Comparison of ENCODE assay signal across 1 cellular context in the genomic region with DNA sequence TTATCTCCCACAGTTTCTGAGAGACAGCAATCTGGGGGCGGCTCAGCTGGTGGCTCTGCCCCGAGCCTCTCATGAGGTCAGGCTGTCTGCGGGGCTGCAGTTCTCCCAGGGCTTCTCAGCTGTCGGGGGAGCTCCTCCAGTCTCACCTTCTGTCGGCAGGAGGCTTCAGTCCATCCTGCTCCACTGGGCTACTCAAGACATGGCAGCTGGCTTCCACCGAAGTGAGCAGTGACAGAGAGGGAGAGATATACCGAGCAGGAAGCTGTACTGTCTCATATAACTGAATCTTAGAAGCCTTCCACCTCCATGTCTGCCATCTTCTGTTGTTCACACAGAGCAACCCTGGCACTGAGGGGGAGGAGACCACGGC.
TF ChIP-seq lines count a peak whose summit lies in the region.

No MANE protein-coding gene starts in this region.

TF ChIP-seq in IMR-90, 13 proteins besides CTCF, POLR2A, EP300 and RAD21:
- no peak for TF ChIP-seq BHLHE40 (IDR thresholded peaks at IDR 0.05; ENCODE audit: low read depth, low read length)
- TF ChIP-seq, protein P1, sequence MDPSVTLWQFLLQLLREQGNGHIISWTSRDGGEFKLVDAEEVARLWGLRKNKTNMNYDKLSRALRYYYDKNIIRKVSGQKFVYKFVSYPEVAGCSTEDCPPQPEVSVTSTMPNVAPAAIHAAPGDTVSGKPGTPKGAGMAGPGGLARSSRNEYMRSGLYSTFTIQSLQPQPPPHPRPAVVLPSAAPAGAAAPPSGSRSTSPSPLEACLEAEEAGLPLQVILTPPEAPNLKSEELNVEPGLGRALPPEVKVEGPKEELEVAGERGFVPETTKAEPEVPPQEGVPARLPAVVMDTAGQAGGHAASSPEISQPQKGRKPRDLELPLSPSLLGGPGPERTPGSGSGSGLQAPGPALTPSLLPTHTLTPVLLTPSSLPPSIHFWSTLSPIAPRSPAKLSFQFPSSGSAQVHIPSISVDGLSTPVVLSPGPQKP (IDR thresholded peaks at IDR 0.05; ENCODE audit: borderline replicate concordance, low read depth, low read length) = no peak
- TF ChIP-seq MAZ (IDR thresholded peaks at IDR 0.05; ENCODE audit: borderline replicate concordance, low read depth, low read length) = no peak
- TF ChIP-seq SMC3 (IDR thresholded peaks at IDR 0.05; ENCODE audit: low read depth, low read length) = no peak
- TF ChIP-seq, protein P2, sequence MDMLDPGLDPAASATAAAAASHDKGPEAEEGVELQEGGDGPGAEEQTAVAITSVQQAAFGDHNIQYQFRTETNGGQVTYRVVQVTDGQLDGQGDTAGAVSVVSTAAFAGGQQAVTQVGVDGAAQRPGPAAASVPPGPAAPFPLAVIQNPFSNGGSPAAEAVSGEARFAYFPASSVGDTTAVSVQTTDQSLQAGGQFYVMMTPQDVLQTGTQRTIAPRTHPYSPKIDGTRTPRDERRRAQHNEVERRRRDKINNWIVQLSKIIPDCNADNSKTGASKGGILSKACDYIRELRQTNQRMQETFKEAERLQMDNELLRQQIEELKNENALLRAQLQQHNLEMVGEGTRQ (IDR thresholded peaks at IDR 0.05; ENCODE audit: low read depth, low read length) = no peak
- no peak for TF ChIP-seq RCOR1 (IDR thresholded peaks at IDR 0.05; ENCODE audit: insufficient replicate concordance, low read length)
- TF ChIP-seq FOS (IDR thresholded peaks at IDR 0.05; ENCODE audit: low read depth, low read length) = no peak
- TF ChIP-seq MAFK (IDR thresholded peaks at IDR 0.05; ENCODE audit: low read depth, low read length) = no peak
- no peak for TF ChIP-seq CEBPB (IDR thresholded peaks at IDR 0.05; ENCODE audit: low read depth, low read length)
- TF ChIP-seq CHD1 (IDR thresholded peaks at IDR 0.05; ENCODE audit: low read depth, low read length) = no peak
- TF ChIP-seq RFX5 (IDR thresholded peaks at IDR 0.05; ENCODE audit: low read depth, low read length) = no peak
- no peak for TF ChIP-seq MXI1 (IDR thresholded peaks at IDR 0.05; ENCODE audit: borderline replicate concordance, low read depth, low read length)
- no peak for TF ChIP-seq NFE2L2 (IDR thresholded peaks at IDR 0.05; ENCODE audit: low read depth, low read length)
TF ChIP-seq in IMR-90: peak in this region for 0.
